Comparison of ENCODE assay signal across 14 cellular contexts in genomic region chr9:15482146-15482545, GRCh38. TPM values are rescaled to one million over a fixed set of nuclear protein-coding genes. Genes with fewer than 3 reads are reported as not detected.
DNase-seq lines count a peak whose midpoint lies in the region; ATAC-seq, FAIRE-seq and TF ChIP-seq lines count a peak whose summit lies in the region.
"Had no signal": no experiment of that assay in that cellular context is flagged by ENCODE, and none has a peak within 500 bp of the region (broad histone marks: within the 10 kb centered on the region; RNA-seq: fewer than 3 reads in every experiment).

No MANE protein-coding gene starts in this region.

- POLR2A ChIA-PET in activated CD8-positive, alpha-beta T cell treated with anti-CD3 and anti-CD28 coated beads for 36 hours (lab: Charles Lee), result interaction anchor here (0.9 to 1.1 kb wide), 2 partner anchors 11 to 29 kb away, joined by 3 to 4 read pairs; partner anchors contain the start of gene PSIP1
- POLR2A ChIA-PET in PC-3 (lab: Charles Lee; ENCODE audit: unreplicated experiment), result no interaction called here

- no peaks in the 10 kb centered on the region for H4K20me1 ChIP-seq in PC-3 (ENCODE audit: low read length)

- no peak overlapping the region for H3K4me3 Mint-ChIP-seq in stimulated activated naive CD8-positive, alpha-beta T cell treated with anti-CD3 and anti-CD28 coated beads, Interleukin-15, Interleukin-2, amounts not matched to agents 100 ng/mL and 50 ng/mL, for 24 hours
- H3K4me3 Mint-ChIP-seq in activated CD8-positive, alpha-beta T cell treated with anti-CD3 and anti-CD28 coated beads for 36 hours, result no peak overlapping the region
- H3K4me3 Mint-ChIP-seq: neural progenitor cell had no signal

- H3K36me3 ChIP-seq in PC-3 (ENCODE audit: low read depth, low read length), result peaks cover 16% of the 10 kb centered on the region; the same call in 1 of the 2 replicates

- intact Hi-C loops in activated CD8-positive, alpha-beta T cell treated with anti-CD3 and anti-CD28 coated beads for 36 hours (cut with micrococcal nuclease), result loop anchor here (2.0 kb wide), 1 partner anchor 21 kb away; no protein-coding TSS in a partner anchor
- intact Hi-C loops in PC-3 (cut with micrococcal nuclease), result no loop called here

- ATAC-seq in stimulated activated naive CD8-positive, alpha-beta T cell treated with anti-CD3 and anti-CD28 coated beads, Interleukin-15, Interleukin-2, amounts not matched to agents 100 U/mL and 50 U/mL, for 24 hours, result no peak
- no peak for ATAC-seq in activated CD8-positive, alpha-beta T cell treated with anti-CD3 and anti-CD28 coated beads for 36 hours
- ATAC-seq in PC-3, result no peak
- ATAC-seq: lower lobe of right lung had no signal

- no peaks in the 10 kb centered on the region for H3K9me2 ChIP-seq in PC-3 (replicated peaks; ENCODE audit: low read length)

- CTCF ChIA-PET in activated CD8-positive, alpha-beta T cell treated with anti-CD3 and anti-CD28 coated beads for 36 hours (lab: Charles Lee), result interaction anchor here (0.6 to 1.9 kb wide), 3 partner anchors 13 to 271 kb away, joined by 3 to 4 read pairs (median 4); no protein-coding TSS in a partner anchor
- CTCF ChIA-PET in PC-3 (lab: Charles Lee), result no interaction called here

- H3F3A ChIP-seq in PC-3 (ENCODE audit: low read length, unreplicated experiment), result no peaks in the 10 kb centered on the region

- no peaks in the 10 kb centered on the region for H3K27me3 Mint-ChIP-seq in stimulated activated naive CD8-positive, alpha-beta T cell treated with anti-CD3 and anti-CD28 coated beads, Interleukin-15, Interleukin-2, amounts not matched to agents 100 ng/mL and 50 ng/mL, for 24 hours
- H3K27me3 Mint-ChIP-seq in activated CD8-positive, alpha-beta T cell treated with anti-CD3 and anti-CD28 coated beads for 36 hours, result no peaks in the 10 kb centered on the region

- H2AFZ ChIP-seq in PC-3 (ENCODE audit: low read length), result no peak overlapping the region
- H2AFZ ChIP-seq: neural progenitor cell had no signal

- peaks cover 50% of the 10 kb centered on the region for H3K36me3 Mint-ChIP-seq in stimulated activated naive CD8-positive, alpha-beta T cell treated with anti-CD3 and anti-CD28 coated beads, Interleukin-15, Interleukin-2, amounts not matched to agents 100 ng/mL and 50 ng/mL, for 24 hours (ENCODE audit: low read depth)
- peaks cover 38% of the 10 kb centered on the region for H3K36me3 Mint-ChIP-seq in activated CD8-positive, alpha-beta T cell treated with anti-CD3 and anti-CD28 coated beads for 36 hours (ENCODE audit: low read depth)

- H3K27me3 ChIP-seq in PC-3 (ENCODE audit: low read length), result no peaks in the 10 kb centered on the region
- H3K27me3 ChIP-seq: neural progenitor cell had no signal

- no peaks in the 10 kb centered on the region for H3K79me2 ChIP-seq in PC-3 (ENCODE audit: low read length)

- H3K27ac ChIP-seq in PC-3 (ENCODE audit: low read length), result no peak overlapping the region
- H3K27ac ChIP-seq: lower lobe of right lung, neural progenitor cell had no signal

- peaks cover 36% of the 10 kb centered on the region for H3K4me1 Mint-ChIP-seq in stimulated activated naive CD8-positive, alpha-beta T cell treated with anti-CD3 and anti-CD28 coated beads, Interleukin-15, Interleukin-2, amounts not matched to agents 100 ng/mL and 50 ng/mL, for 24 hours (ENCODE audit: low read depth)
- H3K4me1 Mint-ChIP-seq in activated CD8-positive, alpha-beta T cell treated with anti-CD3 and anti-CD28 coated beads for 36 hours (ENCODE audit: low read depth), result peaks cover 34% of the 10 kb centered on the region
- H3K4me1 Mint-ChIP-seq: neural progenitor cell had no signal

- no peak for FAIRE-seq in GM12892 (lab: Jason Lieb, UNC)

- no peak overlapping the region for H3K9ac ChIP-seq in PC-3 (ENCODE audit: low read length)
- H3K9ac ChIP-seq: neural progenitor cell had no signal

- no peak overlapping the region for H3K4me3 ChIP-seq in fibroblast of mammary gland (ENCODE audit: control insufficient read depth, low read depth, low read length)
- H3K4me3 ChIP-seq in PC-3 (ENCODE audit: low read length), result no peak overlapping the region
- H3K4me3 ChIP-seq: lower lobe of right lung, neural progenitor cell had no signal

- TF ChIP-seq CTCF in activated CD8-positive, alpha-beta T cell treated with anti-CD3 and anti-CD28 coated beads for 36 hours (IDR thresholded peaks at IDR 0.05), result no peak
- TF ChIP-seq CTCF in fibroblast of mammary gland (conservative IDR thresholded peaks at IDR 0.05; ENCODE audit: control insufficient read depth, insufficient read depth, low read depth, low read length), result no peak
- no peak for TF ChIP-seq CTCF in PC-3 (conservative IDR thresholded peaks at IDR 0.05; ENCODE audit: low read depth, low read length)

- H3K4me2 ChIP-seq in PC-3 (ENCODE audit: low read length), result no peak overlapping the region
- H3K4me2 ChIP-seq: neural progenitor cell had no signal

- no peaks in the 10 kb centered on the region for H3K9me3 ChIP-seq in PC-3 (ENCODE audit: low read length)
- H3K9me3 ChIP-seq: lower lobe of right lung had no signal

- DNase-seq in stimulated activated naive CD8-positive, alpha-beta T cell treated with anti-CD3 and anti-CD28 coated beads, Interleukin-15, Interleukin-2, amounts not matched to agents 100 U/mL and 50 U/mL, for 24 hours, result no peak
- no peak for DNase-seq in activated CD8-positive, alpha-beta T cell treated with anti-CD3 and anti-CD28 coated beads for 36 hours
- DNase-seq in fibroblast of mammary gland (ENCODE audit: low read depth) (peak; percentile 22), PC-3 (no peak), HT-29 (ENCODE audit: low spot score) (no peak), GM12892 (ENCODE audit: insufficient read length) (no peak)
- no peak for DNase-seq in stimulated activated CD4-positive, alpha-beta T cell treated with anti-CD3 and anti-CD28 coated beads, Interleukin-4, amount 100 ng/mL, for 1 hour
- DNase-seq: central memory CD4-positive, alpha-beta T cell; lower lobe of right lung; NCI-H1436; NCI-H446; SHP77 treated with DMSO at 0.1 percent for 48 hours had no signal

- no peaks in the 10 kb centered on the region for H3K9me3 Mint-ChIP-seq in stimulated activated naive CD8-positive, alpha-beta T cell treated with anti-CD3 and anti-CD28 coated beads, Interleukin-15, Interleukin-2, amounts not matched to agents 100 ng/mL and 50 ng/mL, for 24 hours
- no peaks in the 10 kb centered on the region for H3K9me3 Mint-ChIP-seq in activated CD8-positive, alpha-beta T cell treated with anti-CD3 and anti-CD28 coated beads for 36 hours
- H3K9me3 Mint-ChIP-seq: neural progenitor cell had no signal

- H3K4me1 ChIP-seq in PC-3 (ENCODE audit: insufficient read depth, low read length), result no peaks in the 10 kb centered on the region
- H3K4me1 ChIP-seq: lower lobe of right lung, neural progenitor cell had no signal

- no TSS peak for BruUV-seq in PC-3 (replicated peaks; lab: Mats Ljungman, UMichigan)

- H3K27ac Mint-ChIP-seq in stimulated activated naive CD8-positive, alpha-beta T cell treated with anti-CD3 and anti-CD28 coated beads, Interleukin-15, Interleukin-2, amounts not matched to agents 100 ng/mL and 50 ng/mL, for 24 hours, result peak overlapping the region; percentile 46
- peak overlapping the region; percentile 3 for H3K27ac Mint-ChIP-seq in activated CD8-positive, alpha-beta T cell treated with anti-CD3 and anti-CD28 coated beads for 36 hours
- H3K27ac Mint-ChIP-seq: neural progenitor cell had no signal

- TF ChIP-seq POLR2A in GM12892 (IDR thresholded peaks at IDR 0.05; ENCODE audit: low read depth, low read length), result no peak

RNA-seq across cellular contexts. Expression of gene PSIP1, which starts 28.6 kb away (rescaled TPM):
- 100 to 1,000 TPM; 123 to 132 TPM for total RNA-seq in activated CD8-positive, alpha-beta T cell treated with anti-CD3 and anti-CD28 coated beads for 36 hours
- 33.2 and 42.9 TPM in 2 replicates for total RNA-seq in PC-3 (2014; rRNA removed)
- total RNA-seq in HT-29 (2014; rRNA removed; shearing (Covaris generic)), result 27.0 and 40.7 TPM in 2 replicates
- polyA plus RNA-seq in GM12892 (2012; ENCODE audit: missing spikeins), result 221 TPM

RNA-seq across cellular contexts. Expression of gene SNAPC3, which starts 59.5 kb away (rescaled TPM):
- 10 to 100 TPM; 30.3 to 32.1 TPM for total RNA-seq in activated CD8-positive, alpha-beta T cell treated with anti-CD3 and anti-CD28 coated beads for 36 hours
- total RNA-seq in PC-3 (2014; rRNA removed), result 25.4 and 34.2 TPM in 2 replicates
- total RNA-seq in HT-29 (2014; rRNA removed; shearing (Covaris generic)), result 34.5 and 36.7 TPM in 2 replicates
- polyA plus RNA-seq in GM12892 (2012; ENCODE audit: missing spikeins), result 27.3 TPM
